Comparison of ENCODE assay signal across 29 cellular contexts in the genomic region with DNA sequence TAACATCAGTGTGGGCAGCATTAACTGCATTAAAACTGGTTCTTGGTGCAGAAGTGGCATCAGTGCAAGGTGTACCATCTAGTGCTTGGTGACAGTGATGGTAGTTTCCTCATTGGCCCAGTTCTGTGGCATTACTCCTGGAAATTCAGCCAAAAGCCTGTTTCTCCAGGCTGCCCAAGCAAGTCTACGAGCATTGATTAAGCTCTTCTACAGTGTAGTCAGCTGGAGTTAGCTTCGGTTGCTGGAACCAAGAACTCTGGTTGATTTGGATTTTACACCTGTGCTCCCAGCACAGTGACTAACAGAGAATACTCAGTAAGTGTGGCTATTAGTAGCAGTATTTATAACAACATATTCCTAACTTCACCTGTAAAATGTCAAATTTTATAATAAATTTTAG.
"Had no signal": no experiment of that assay in that cellular context is flagged by ENCODE, and none has a peak within 500 bp of the region (broad histone marks: within the 10 kb centered on the region; RNA-seq: fewer than 3 reads in every experiment).

No MANE protein-coding gene starts in this region.

- H3K4me3 Mint-ChIP-seq: T-helper 1 cell treated with Interleukin-12 subunit alpha and Interleukin-12 subunit beta and Interleukin-4 antibody, amounts not matched to agents 30 μg/mL and 1 μg/mL, for 36 hours had no signal

- H2AFZ ChIP-seq: PC-9 had no signal

- H3K4me1 ChIP-seq: SJSA1 had no signal

- H3K36me3 ChIP-seq: MG63, SJSA1 had no signal

- H3K4me2 ChIP-seq: KMS-11, PC-9, SK-N-SH had no signal

- H3K27ac Mint-ChIP-seq: T-helper 1 cell treated with Interleukin-12 subunit alpha and Interleukin-12 subunit beta and Interleukin-4 antibody, amounts not matched to agents 30 μg/mL and 1 μg/mL, for 36 hours had no signal

- DNase-seq: Karpas-422, MG63, NCI-H1048, NCI-H1105, NCI-H1417 treated with DMSO at 0.1 percent for 48 hours, NCI-H1436 treated with DMSO at 0.1 percent for 48 hours, NCI-H1694 treated with DMSO at 0.1 percent for 48 hours, NCI-H187 treated with DMSO at 0.1 percent for 48 hours, NCI-H2081, NCI-H2171 treated with DMSO at 0.1 percent for 48 hours, NCI-H2227 treated with DMSO at 0.1 percent for 48 hours, NCI-H345, NCI-H446, NCI-H510A treated with DMSO at 0.1 percent for 48 hours, NCI-H524 treated with DMSO at 0.1 percent for 48 hours, NCI-H526 treated with DMSO at 0.1 percent for 48 hours, NCI-H774, PC-9, SHP77, SK-N-SH, SW 1271, T-helper 1 cell had no signal

- ATAC-seq: Panc1, Right ventricle myocardium inferior had no signal

- H3K4me3 ChIP-seq: MG63, PC-9, SJSA1 had no signal

- H3K9me3 Mint-ChIP-seq: T-helper 1 cell treated with Interleukin-12 subunit alpha and Interleukin-12 subunit beta and Interleukin-4 antibody, amounts not matched to agents 30 μg/mL and 1 μg/mL, for 36 hours had no signal

- H3K9ac ChIP-seq: KMS-11, SK-N-SH had no signal

- H3K27me3 ChIP-seq: MG63, SJSA1 had no signal

- FAIRE-seq: RCC 7860 had no signal

- H3K9me3 ChIP-seq: MG63, SJSA1, SK-N-SH had no signal

- H3K27ac ChIP-seq: KMS-11, PC-9, RWPE1, SJSA1 had no signal
